8 cellular contexts compared by ENCODE assay signal in genomic region chr2:176088048-176088936, GRCh38. TPM values are rescaled to one million over a fixed set of nuclear protein-coding genes. Genes with fewer than 3 reads are reported as not detected.
DNase-seq lines count a peak whose midpoint lies in the region; ATAC-seq, FAIRE-seq and TF ChIP-seq lines count a peak whose summit lies in the region.

No MANE protein-coding gene starts in this region.

- no CpG with 5 or more reads among the region's 49 CpGs for WGBS in H9 (ENCODE audit: extremely low coverage, insufficient read length, low lambda C conversion rate)

- H2AK5ac ChIP-seq in H9 (ENCODE audit: insufficient read length, low read length): no peak overlapping the region

- H2BK20ac ChIP-seq in H9 (ENCODE audit: low read depth, low read length, poor library complexity, severe bottlenecking): no peak overlapping the region

- no peaks in the 10 kb centered on the region for H3K79me2 ChIP-seq in H9 (ENCODE audit: insufficient read depth, low read length)

- peaks cover 0 to 3% (median 0%) of the 10 kb centered on the region in 3 experiments; a peak in 2 of 7 replicates for H3K36me3 Mint-ChIP-seq in H9 (ENCODE audit: insufficient read depth in 1 of 3, low read depth in 3 of 3)
- peaks cover 28% of the 10 kb centered on the region for H3K36me3 Mint-ChIP-seq in stimulated activated effector memory CD8-positive, alpha-beta T cell treated with anti-CD3 and anti-CD28 coated beads, Interleukin-12 subunit alpha, Interleukin-12 subunit beta, amount 100 ng/mL, for 72 hours

- no peak overlapping the region for H3K9ac ChIP-seq in H9 (ENCODE audit: extremely low read depth, insufficient read length, low read length)
- no peak overlapping the region for H3K9ac ChIP-seq in kidney (ENCODE audit: low read length in 2 of 2)

- no peaks in the 10 kb centered on the region for H3K9me3 ChIP-seq in H9 (ENCODE audit: control insufficient read depth, low read depth, low read length)
- H3K9me3 ChIP-seq in breast epithelium: peaks cover 0 to 9% of the 10 kb centered on the region in 2 donors
- no peaks in the 10 kb centered on the region for H3K9me3 ChIP-seq in kidney (ENCODE audit: control insufficient read depth in 1 of 2, low read length in 2 of 2)

- H3K14ac ChIP-seq in H9 (ENCODE audit: insufficient read depth, low read length): no peak overlapping the region

- H3K56ac ChIP-seq in H9 (ENCODE audit: insufficient read length, low read depth, low read length): no peak overlapping the region

- no peak for TF ChIP-seq POLR2A in breast epithelium (IDR thresholded peaks at IDR 0.05)

- H3K23ac ChIP-seq in H9 (ENCODE audit: insufficient read length, low read depth, low read length): no peak overlapping the region

- no peak overlapping the region for H2AFZ ChIP-seq in H9 (ENCODE audit: low read length)

- intact Hi-C loops in breast epithelium (cut with DNase I; ENCODE audit: low total_unique reads): loop anchor here (10.0 kb wide), 1 partner anchor 403 kb away; no protein-coding TSS in a partner anchor
- intact Hi-C loops in kidney (cut with DNase I): no loop called here

- no peak overlapping the region for H2BK120ac ChIP-seq in H9 (ENCODE audit: low read depth, low read length, poor library complexity, severe bottlenecking)

- H3K27ac Mint-ChIP-seq in H9: no peak overlapping the region
- no peak overlapping the region for H3K27ac Mint-ChIP-seq in stimulated activated effector memory CD8-positive, alpha-beta T cell treated with anti-CD3 and anti-CD28 coated beads, Interleukin-12 subunit alpha, Interleukin-12 subunit beta, amount 100 ng/mL, for 72 hours

- peaks cover 13 to 33% of the 10 kb centered on the region in 2 experiments for H3K4me1 Mint-ChIP-seq in H9
- H3K4me1 Mint-ChIP-seq in stimulated activated effector memory CD8-positive, alpha-beta T cell treated with anti-CD3 and anti-CD28 coated beads, Interleukin-12 subunit alpha, Interleukin-12 subunit beta, amount 100 ng/mL, for 72 hours: peaks cover 7% of the 10 kb centered on the region

- peak overlapping the region; percentile 58 to 85 for H3K4me3 Mint-ChIP-seq in H9
- H3K4me3 Mint-ChIP-seq in stimulated activated effector memory CD8-positive, alpha-beta T cell treated with anti-CD3 and anti-CD28 coated beads, Interleukin-12 subunit alpha, Interleukin-12 subunit beta, amount 100 ng/mL, for 72 hours: peak overlapping the region; percentile 44

- peak overlapping the region; percentile 33 for H3K4me2 ChIP-seq in H9 (ENCODE audit: insufficient read depth, insufficient read length, low read length)

- peaks cover 5 to 11% of the 10 kb centered on the region in 2 experiments; a peak in 4 of 5 replicates for H3K9me3 Mint-ChIP-seq in H9
- H3K9me3 Mint-ChIP-seq in stimulated activated effector memory CD8-positive, alpha-beta T cell treated with anti-CD3 and anti-CD28 coated beads, Interleukin-12 subunit alpha, Interleukin-12 subunit beta, amount 100 ng/mL, for 72 hours: no peaks in the 10 kb centered on the region

- H3K27ac ChIP-seq in H9 (ENCODE audit: insufficient read length, low read depth, low read length): no peak overlapping the region
- no peak overlapping the region for H3K27ac ChIP-seq in breast epithelium
- no peak overlapping the region for H3K27ac ChIP-seq in kidney (ENCODE audit: low read depth in 2 of 2, low read length in 2 of 2)

- DNase-seq in D721Med (ENCODE audit: insufficient read length, low spot score): no peak
- DNase-seq in H9: peak; percentile 85
- peak; percentile 84 for DNase-seq in NCI-H748 (lab: John Stamatoyannopoulos, UW; ENCODE audit: unreplicated experiment)
- DNase-seq in breast epithelium (ENCODE audit: low spot score in 2 of 2): no peak
- peak; percentile 79 for DNase-seq in kidney
- DNase-seq in stimulated activated effector memory CD8-positive, alpha-beta T cell treated with anti-CD3 and anti-CD28 coated beads, Interleukin-12 subunit alpha, Interleukin-12 subunit beta, amount 100 ng/mL, for 72 hours (ENCODE audit: low spot score in 2 of 2): no peak
- DNase-seq in SKM-1 (lab: John Stamatoyannopoulos, UW; ENCODE audit: unreplicated experiment): no peak

- no peaks in the 10 kb centered on the region for H3K23me2 ChIP-seq in H9 (ENCODE audit: insufficient read length, low read depth, low read length, poor library complexity, severe bottlenecking)

- H2BK12ac ChIP-seq in H9 (ENCODE audit: insufficient read length, low read depth, low read length): no peak overlapping the region

- peaks cover 3% of the 10 kb centered on the region; the same call in 1 of the 2 replicates for H3K4me1 ChIP-seq in H9 (ENCODE audit: insufficient read depth, low read length)
- H3K4me1 ChIP-seq in breast epithelium: peaks cover 4% of the 10 kb centered on the region in 2 donors
- H3K4me1 ChIP-seq in kidney (ENCODE audit: control insufficient read depth in 1 of 2, insufficient read depth in 1 of 2, low read depth in 1 of 2, low read length in 2 of 2): peaks cover 0 to 10% of the 10 kb centered on the region in 2 donors

- H4K5ac ChIP-seq in H9 (ENCODE audit: insufficient read length, low read depth, low read length): no peak overlapping the region

- no peak overlapping the region for H3K4ac ChIP-seq in H9 (ENCODE audit: low read depth, low read length)

- no peak overlapping the region for H3K18ac ChIP-seq in H9 (ENCODE audit: insufficient read length, low read depth, low read length)

- H4K8ac ChIP-seq in H9 (replicated peaks; ENCODE audit: insufficient read length, low read depth, low read length): no peak overlapping the region

- H4K20me1 ChIP-seq in H9 (ENCODE audit: control insufficient read depth, insufficient read depth, insufficient read length): no peaks in the 10 kb centered on the region

- no peak overlapping the region for H2BK5ac ChIP-seq in H9 (ENCODE audit: insufficient read length, low read length)

- H2BK15ac ChIP-seq in H9 (ENCODE audit: low read depth, low read length): no peak overlapping the region

- FAIRE-seq in D721Med (lab: Jason Lieb, UNC) (no peak), kidney (lab: Jason Lieb, UNC) (no peak)

- no peak for ATAC-seq in stimulated activated effector memory CD8-positive, alpha-beta T cell treated with anti-CD3 and anti-CD28 coated beads, Interleukin-12 subunit alpha, Interleukin-12 subunit beta, amount 100 ng/mL, for 72 hours
- ATAC-seq in HG03039 (IDR thresholded peaks at IDR 0.05; ENCODE audit: unreplicated experiment): no peak

- no peak overlapping the region for H3T11ph ChIP-seq in H9 (ENCODE audit: low read length)

- H3K36me3 ChIP-seq in breast epithelium (no peaks in the 10 kb centered on the region), kidney (ENCODE audit: control insufficient read depth in 1 of 2, insufficient read depth in 2 of 2, low read length in 2 of 2) (no peaks in the 10 kb centered on the region)

- peak overlapping the region in 2 of 3 donors; percentile 27 to 55 for H3K4me3 ChIP-seq in breast epithelium
- H3K4me3 ChIP-seq in kidney (ENCODE audit: low read length in 2 of 2): peak overlapping the region; percentile 13 to 14

- no peak overlapping the region for H4K91ac ChIP-seq in H9 (ENCODE audit: insufficient read length, low read depth, low read length)

- H3K27me3 ChIP-seq in H9 (ENCODE audit: insufficient read depth, low read length) (peaks cover 96% of the 10 kb centered on the region), breast epithelium (peaks cover 12 to 100% of the 10 kb centered on the region in 2 donors)

- TF ChIP-seq CTCF in D721Med (IDR thresholded peaks at IDR 0.05; ENCODE audit: insufficient read depth, missing control alignments) (peak; percentile 56), H9 (conservative IDR thresholded peaks at IDR 0.05) (peak; percentile 65), breast epithelium (IDR thresholded peaks at IDR 0.05) (peak in 2 of 3 donors; percentile 58 to 67), kidney (IDR thresholded peaks at IDR 0.05; ENCODE audit: borderline replicate concordance, extremely low read depth, insufficient read depth) (peak; percentile 67)

- H3K27me3 Mint-ChIP-seq in H9 (ENCODE audit: low read depth): peaks cover 98% of the 10 kb centered on the region

- no peaks in the 10 kb centered on the region for H3K79me1 ChIP-seq in H9 (ENCODE audit: insufficient read depth, low read depth, low read length, poor library complexity, severe bottlenecking)

RNA-seq across cellular contexts. Expression of gene HOXD13, which starts 4.2 kb away (rescaled TPM):
- total RNA-seq in H9 (2021) (not detected in 2 replicates), breast epithelium (not detected), kidney (not detected)
- polyA plus RNA-seq in kidney (ENCODE audit: insufficient read depth, low read depth, low replicate concordance): not detected

RNA-seq across cellular contexts. Expression of gene EVX2, which starts 4.5 kb away (rescaled TPM):
- total RNA-seq in H9 (2021) (not detected in 2 replicates), breast epithelium (not detected), kidney (not detected)
- not detected for polyA plus RNA-seq in kidney (ENCODE audit: insufficient read depth, low read depth, low replicate concordance)

RNA-seq across cellular contexts. Expression of gene HOXD12, which starts 11.3 kb away (rescaled TPM):
- total RNA-seq in H9 (2021) (not detected in 2 replicates), breast epithelium (not detected), kidney (not detected)
- polyA plus RNA-seq in kidney (ENCODE audit: insufficient read depth, low read depth, low replicate concordance): not detected

RNA-seq across cellular contexts. Expression of gene HOXD11, which starts 18.8 kb away (rescaled TPM):
- total RNA-seq in H9 (2021): not detected in 2 replicates
- under 1 TPM in 1 of 3 donors, not detected in 2; 0.66 TPM for total RNA-seq in breast epithelium
- total RNA-seq in kidney: 15.9 TPM
- polyA plus RNA-seq in kidney (ENCODE audit: insufficient read depth, low read depth, low replicate concordance): 5.8 TPM

RNA-seq across cellular contexts. Expression of gene HOXD10, which starts 28.3 kb away (rescaled TPM):
- not detected in 2 replicates for total RNA-seq in H9 (2021)
- total RNA-seq in breast epithelium: 1 to 10 TPM in 2 of 3 donors, not detected in 1; 1.6 to 5.2 TPM
- 35.4 TPM for total RNA-seq in kidney
- 28.2 TPM for polyA plus RNA-seq in kidney (ENCODE audit: insufficient read depth, low read depth, low replicate concordance)

Comparison
In these comparisons a context has a peak if more than half of its experiments do, and no peak if none do; other contexts are left out.
1. DNase-seq: peak in H9 (single experiment), NCI-H748 (single experiment) and kidney (single experiment); none in D721Med (single experiment), breast epithelium (0 of 2), stimulated activated effector memory CD8-positive, alpha-beta T cell treated with anti-CD3 and anti-CD28 coated beads, Interleukin-12 subunit alpha, Interleukin-12 subunit beta, amount 100 ng/mL, for 72 hours (0 of 2) and SKM-1 (single experiment).
2. Peak in every context shown above with its lines, with median percentiles within 50 percentile points of each other: CTCF ChIP-seq.